Comparison of ENCODE assay signal across 8 cellular contexts in the genomic region with DNA sequence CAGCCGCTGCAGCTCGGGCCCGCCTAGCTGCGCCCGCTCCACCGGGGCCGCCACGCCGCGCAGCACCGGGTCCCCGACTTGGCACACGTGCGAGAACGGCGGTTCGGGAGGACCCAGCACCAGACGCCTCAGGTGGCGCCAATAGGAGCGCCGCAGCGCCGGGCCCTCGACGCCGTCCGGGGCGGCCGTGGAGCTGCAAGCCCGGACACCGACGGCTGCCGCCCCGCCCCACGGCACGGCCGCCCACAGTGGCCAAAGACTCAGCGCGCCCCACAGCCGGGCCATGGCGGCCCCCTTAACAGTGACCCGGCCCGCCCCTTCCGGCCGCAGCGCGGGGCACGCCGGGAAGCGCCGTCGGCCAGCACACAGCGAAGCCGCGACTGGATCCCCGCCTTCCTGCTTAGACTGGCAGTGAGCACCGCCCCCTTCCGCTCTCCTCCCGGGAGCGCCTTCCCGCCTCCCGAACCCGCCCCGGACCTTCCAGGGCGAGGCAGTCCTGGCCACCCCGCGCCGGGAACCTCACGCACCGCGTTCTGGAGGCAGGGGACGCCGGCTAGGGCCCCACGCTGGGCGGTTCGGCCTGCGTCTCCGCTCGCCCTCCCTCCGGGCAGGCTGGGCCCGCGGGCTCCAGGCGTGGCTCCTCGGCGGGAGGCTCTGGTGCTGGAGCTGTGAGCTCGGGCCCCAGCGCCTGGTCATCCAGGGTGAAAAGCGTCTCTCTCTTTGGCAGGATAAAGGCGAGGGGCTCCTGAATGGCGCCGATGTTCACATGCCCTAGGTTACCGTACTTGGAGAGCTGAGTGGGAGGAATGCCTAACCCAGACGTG. TPM values are rescaled to one million over a fixed set of nuclear protein-coding genes. Genes with fewer than 3 reads are reported as not detected.
DNase-seq lines count a peak whose midpoint lies in the region; FAIRE-seq and TF ChIP-seq lines count a peak whose summit lies in the region.

A gene with protein sequence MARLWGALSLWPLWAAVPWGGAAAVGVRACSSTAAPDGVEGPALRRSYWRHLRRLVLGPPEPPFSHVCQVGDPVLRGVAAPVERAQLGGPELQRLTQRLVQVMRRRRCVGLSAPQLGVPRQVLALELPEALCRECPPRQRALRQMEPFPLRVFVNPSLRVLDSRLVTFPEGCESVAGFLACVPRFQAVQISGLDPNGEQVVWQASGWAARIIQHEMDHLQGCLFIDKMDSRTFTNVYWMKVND (minus strand): TSS at position 303 of the 824 bp plus-strand sequence. CDS start 18 bp downstream, at position 285.

- H3K27ac Mint-ChIP-seq in activated naive CD4-positive, alpha-beta T cell treated with anti-CD3 and anti-CD28 coated beads for 36 hours: peak within 1 kb of the TSS; percentile 85

- no peak within 1 kb of the TSS for H4K91ac ChIP-seq in neuronal stem cell (ENCODE audit: low read depth, low read length, poor library complexity)

- no peak for TF ChIP-seq CTCF in HFF-Myc (IDR thresholded peaks at IDR 0.05; ENCODE audit: low read depth, low read length, missing control alignments)

- H3K9me3 ChIP-seq in neuronal stem cell (replicated peaks in 1 of 2; ENCODE audit: control insufficient read depth in 2 of 2, insufficient read depth in 1 of 2, low read depth in 1 of 2, low read length in 2 of 2) (no peaks in the 10 kb centered on the region), subcutaneous abdominal adipose tissue (ENCODE audit: control insufficient read depth in 5 of 5, low read length in 5 of 5) (no peaks in the 10 kb centered on the region)

- H4K8ac ChIP-seq in neuronal stem cell (ENCODE audit: low read depth, low read length): peak within 1 kb of the TSS; percentile 53

- H3K9ac ChIP-seq in neuronal stem cell (ENCODE audit: low read depth, low read length, poor library complexity): peak within 1 kb of the TSS; percentile 99
- H3K9ac ChIP-seq in subcutaneous abdominal adipose tissue (ENCODE audit: low read length in 5 of 5): peak within 1 kb of the TSS; percentile 16 to 91 (median 83)

- H2BK12ac ChIP-seq in neuronal stem cell (ENCODE audit: low read length): peak within 1 kb of the TSS; percentile 89

- intact Hi-C loops in activated naive CD4-positive, alpha-beta T cell treated with anti-CD3 and anti-CD28 coated beads for 36 hours (cut with micrococcal nuclease): loop anchor here (1.0 to 2.0 kb wide), 4 partner anchors 9 to 424 kb away; a partner anchor contains a TSS

- H3K18ac ChIP-seq in neuronal stem cell (ENCODE audit: low read length): peak within 1 kb of the TSS; percentile 98

- H3K27me3 ChIP-seq in neuronal stem cell (ENCODE audit: control insufficient read depth in 3 of 3, insufficient read depth in 3 of 3, low read depth in 1 of 3, low read length in 3 of 3) (no peaks in the 10 kb centered on the region), subcutaneous abdominal adipose tissue (ENCODE audit: control insufficient read depth in 5 of 5, insufficient read depth in 4 of 5, low read length in 5 of 5) (no peaks in the 10 kb centered on the region)

- H3K23ac ChIP-seq in neuronal stem cell (ENCODE audit: low read depth, low read length, poor library complexity): peak within 1 kb of the TSS; percentile 99

- peak within 1 kb of the TSS; percentile 65 for H2BK120ac ChIP-seq in neuronal stem cell (ENCODE audit: low read depth, low read length)

- H3K4me3 ChIP-seq in HFF-Myc (replicated peaks; ENCODE audit: low read depth, low read length) (peak within 1 kb of the TSS; percentile 86), neuronal stem cell (ENCODE audit: low read length in 2 of 2) (peak within 1 kb of the TSS; percentile 85 to 92), subcutaneous abdominal adipose tissue (ENCODE audit: low read depth in 1 of 5, low read length in 5 of 5) (peak within 1 kb of the TSS; percentile 72 to 90 (median 78))

- FAIRE-seq in frontal cortex (lab: Jason Lieb, UNC): no peak

- H3K27ac ChIP-seq in neuronal stem cell (replicated peaks; ENCODE audit: low read length): peak within 1 kb of the TSS; percentile 89
- H3K27ac ChIP-seq in subcutaneous abdominal adipose tissue (ENCODE audit: low read depth, low read length): peak within 1 kb of the TSS; percentile 76

- peak; percentile 86 for DNase-seq in GM04504 (ENCODE audit: low read depth)
- DNase-seq in HFF-Myc (ENCODE audit: extremely low read depth, low read depth): peak; percentile 68
- DNase-seq in MV-4-11 (lab: John Stamatoyannopoulos, UW): peak; percentile 86
- DNase-seq in SK-N-DZ (ENCODE audit: low spot score): peak; percentile 92
- DNase-seq in activated naive CD4-positive, alpha-beta T cell treated with anti-CD3 and anti-CD28 coated beads for 36 hours: peak; percentile 86
- DNase-seq in frontal cortex (ENCODE audit: low spot score in 2 of 2): peak; percentile 98
- peak; percentile 87 for DNase-seq in neuronal stem cell (ENCODE audit: low spot score)

- peak within 1 kb of the TSS; percentile 96 for H3K4me2 ChIP-seq in neuronal stem cell (ENCODE audit: insufficient read depth, low read length, poor library complexity, severe bottlenecking)

- H3K36me3 ChIP-seq in neuronal stem cell (replicated peaks in 1 of 2; ENCODE audit: control insufficient read depth in 2 of 2, insufficient read depth in 2 of 2, low read length in 2 of 2) (peaks cover 55 to 90% of the 10 kb centered on the region in 2 donors), subcutaneous abdominal adipose tissue (ENCODE audit: control insufficient read depth in 5 of 5, insufficient read depth in 5 of 5, low read length in 5 of 5) (peaks cover 0 to 57% (median 47%) of the 10 kb centered on the region in 5 donors)

- no peak within 1 kb of the TSS for H2BK15ac ChIP-seq in neuronal stem cell (ENCODE audit: low read length)

- peak within 1 kb of the TSS; percentile 80 for H3K4ac ChIP-seq in neuronal stem cell (ENCODE audit: low read length)

- H2BK5ac ChIP-seq in neuronal stem cell (ENCODE audit: low read length): peak within 1 kb of the TSS; percentile 87

- H3K4me3 Mint-ChIP-seq in activated naive CD4-positive, alpha-beta T cell treated with anti-CD3 and anti-CD28 coated beads for 36 hours: peak within 1 kb of the TSS; percentile 86

- H2AFZ ChIP-seq in neuronal stem cell (ENCODE audit: low read length): peak within 1 kb of the TSS; percentile 96

- peaks cover 51% of the 10 kb centered on the region for H3K36me3 Mint-ChIP-seq in activated naive CD4-positive, alpha-beta T cell treated with anti-CD3 and anti-CD28 coated beads for 36 hours (ENCODE audit: low read depth)

- H3K27me3 Mint-ChIP-seq in activated naive CD4-positive, alpha-beta T cell treated with anti-CD3 and anti-CD28 coated beads for 36 hours (ENCODE audit: low read depth): no peaks in the 10 kb centered on the region

- peaks cover 17% of the 10 kb centered on the region for H3K79me1 ChIP-seq in neuronal stem cell (ENCODE audit: low read depth, low read length)

- H3K4me1 ChIP-seq in neuronal stem cell (ENCODE audit: control insufficient read depth in 2 of 2, insufficient read depth in 1 of 2, low read depth in 1 of 2, low read length in 2 of 2): peaks cover 15 to 16% of the 10 kb centered on the region in 2 donors
- peaks cover 7 to 49% (median 39%) of the 10 kb centered on the region in 5 donors for H3K4me1 ChIP-seq in subcutaneous abdominal adipose tissue (ENCODE audit: control insufficient read depth in 5 of 5, insufficient read depth in 5 of 5, low read length in 5 of 5)

- H3K9me3 Mint-ChIP-seq in activated naive CD4-positive, alpha-beta T cell treated with anti-CD3 and anti-CD28 coated beads for 36 hours: no peaks in the 10 kb centered on the region

- peak within 1 kb of the TSS; percentile 98 for H3K14ac ChIP-seq in neuronal stem cell (ENCODE audit: low read length)

- H2AK5ac ChIP-seq in neuronal stem cell (ENCODE audit: low read depth, low read length): peak within 1 kb of the TSS; percentile 87

- CTCF ChIA-PET in activated naive CD4-positive, alpha-beta T cell treated with anti-CD3 and anti-CD28 coated beads for 36 hours (lab: Charles Lee): interaction anchor here (1.1 to 2.5 kb wide), 3 partner anchors 8 to 10 kb away, joined by 3 to 6 read pairs (median 4); no protein-coding TSS in a partner anchor

- peaks cover 53% of the 10 kb centered on the region for H3K4me1 Mint-ChIP-seq in activated naive CD4-positive, alpha-beta T cell treated with anti-CD3 and anti-CD28 coated beads for 36 hours (ENCODE audit: low read depth)

- WGBS in neuronal stem cell (ENCODE audit: extremely low coverage in 2 of 2, insufficient read length in 2 of 2, insufficient replicate concordance in 1 of 2), 2 donors: no CpG with 5 or more reads among the region's 93 CpGs

RNA-seq across cellular contexts. Expression of the gene that starts here (rescaled TPM):
- polyA plus RNA-seq in SK-N-DZ (2014; cell fraction: cytosol; rRNA removed): 25.4 and 26.0 TPM in 2 replicates
- polyA plus RNA-seq in SK-N-DZ (2014; cell fraction: nucleus; rRNA removed): 21.8 and 58.7 TPM in 2 replicates
- 10 to 100 TPM; 12.3 to 13.9 TPM for total RNA-seq in activated naive CD4-positive, alpha-beta T cell treated with anti-CD3 and anti-CD28 coated beads for 36 hours
- total RNA-seq in frontal cortex: 6.1 TPM
- polyA plus RNA-seq in neuronal stem cell (2013, experiment 1 of 2): 4.5 TPM
- polyA plus RNA-seq in neuronal stem cell (2013, experiment 2 of 2): 4.6 TPM

Comparison
In these comparisons a context has a peak if more than half of its experiments do, and no peak if none do; other contexts are left out.
1. Peak in every context shown above with its lines: DNase-seq, H3K4me3 ChIP-seq and H3K27ac ChIP-seq.